In the genomic region with DNA sequence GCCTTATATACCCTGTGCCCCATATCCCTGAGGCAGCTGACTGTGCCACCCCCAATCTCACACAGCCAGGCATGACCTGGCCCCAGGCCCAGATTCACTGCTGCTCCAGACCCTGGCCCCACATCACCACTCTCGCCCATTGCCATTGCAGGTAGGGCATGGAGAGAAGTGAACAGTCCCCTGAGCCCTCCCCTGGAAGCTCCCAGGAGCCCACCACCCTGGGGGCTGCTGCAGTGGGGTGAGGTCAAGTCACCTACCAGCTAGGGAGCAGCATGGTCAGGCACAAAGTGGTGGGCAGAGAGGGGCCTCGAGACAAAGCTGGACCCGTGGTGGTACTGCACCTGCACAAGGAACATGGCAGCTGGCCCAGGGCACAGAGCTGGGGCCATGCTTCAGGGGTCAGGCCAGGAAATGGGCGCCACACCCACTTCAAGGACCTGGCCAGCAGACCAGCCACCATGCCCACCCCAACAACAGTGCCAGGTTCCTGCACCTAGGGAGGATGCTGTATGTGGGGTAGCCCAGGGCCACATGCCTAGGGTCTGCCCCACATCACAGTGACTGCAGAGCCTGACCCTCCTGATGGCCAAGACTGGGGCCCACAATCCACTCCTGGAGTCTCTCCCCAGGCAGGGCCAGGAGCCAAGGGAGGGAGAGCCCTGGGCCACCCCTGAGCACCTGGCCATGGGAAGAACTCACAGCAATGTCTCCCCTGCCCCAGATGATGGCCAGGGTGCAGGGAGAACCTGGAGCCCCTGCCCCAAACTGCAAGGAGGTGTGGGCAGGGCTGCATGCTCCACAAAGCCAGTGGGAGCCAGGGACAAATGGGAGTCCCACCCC, we compare ENCODE assay signal across 17 cellular contexts. TPM values are rescaled to one million over a fixed set of nuclear protein-coding genes. Genes with fewer than 3 reads are reported as not detected.
A peak's percentile ranks its signal among the peaks of the same experiment; 100 is the strongest.
DNase-seq lines count a peak whose midpoint lies in the region; ATAC-seq and TF ChIP-seq lines count a peak whose summit lies in the region.
"Had no signal": no experiment of that assay in that cellular context is flagged by ENCODE, and none has a peak within 500 bp of the region (broad histone marks: within the 10 kb centered on the region; RNA-seq: fewer than 3 reads in every experiment).

No MANE protein-coding gene starts in this region.

- H2BK15ac ChIP-seq in neuronal stem cell (ENCODE audit: low read length) = no peak overlapping the region

- H2BK12ac ChIP-seq in neuronal stem cell (ENCODE audit: low read length) = no peak overlapping the region

- peak overlapping the region; percentile 3 for H3K9ac ChIP-seq in neuronal stem cell (ENCODE audit: low read depth, low read length, poor library complexity)
- H3K9ac ChIP-seq: GM23248 had no signal

- H3K36me3 ChIP-seq in right atrium auricular region (no peaks in the 10 kb centered on the region), neuronal stem cell (replicated peaks in 1 of 2; ENCODE audit: control insufficient read depth in 2 of 2, insufficient read depth in 2 of 2, low read length in 2 of 2) (no peaks in the 10 kb centered on the region), upper lobe of left lung (no peaks in the 10 kb centered on the region)
- H3K36me3 ChIP-seq: HAP-1 had no signal

- H3K4me1 ChIP-seq in right cardiac atrium (ENCODE audit: control insufficient read depth, insufficient read depth, low read length) (no peaks in the 10 kb centered on the region), right atrium auricular region (no peaks in the 10 kb centered on the region), neuronal stem cell (ENCODE audit: control insufficient read depth in 2 of 2, insufficient read depth in 1 of 2, low read depth in 1 of 2, low read length in 2 of 2) (peaks cover 2 to 4% of the 10 kb centered on the region in 2 donors), upper lobe of left lung (no peaks in the 10 kb centered on the region)
- H3K4me1 ChIP-seq: A549, HAP-1 had no signal

- intact Hi-C loops in right cardiac atrium (cut with DNase I) = loop anchor here in 3 of 4 donors (10.0 kb wide), 3 partner anchors 306 to 706 kb away; no protein-coding TSS in a partner anchor

- H2AK5ac ChIP-seq in neuronal stem cell (ENCODE audit: low read depth, low read length) = peak overlapping the region; percentile 74

- no peak overlapping the region for H4K8ac ChIP-seq in neuronal stem cell (ENCODE audit: low read depth, low read length)

- no peak overlapping the region for H3K27ac ChIP-seq in right cardiac atrium (ENCODE audit: low read length)
- H3K27ac ChIP-seq in right atrium auricular region = no peak overlapping the region
- no peak overlapping the region for H3K27ac ChIP-seq in neuronal stem cell (replicated peaks; ENCODE audit: low read length)
- H3K27ac ChIP-seq in upper lobe of left lung = no peak overlapping the region
- H3K27ac ChIP-seq: 22Rv1, A549, C4-2B, GM23248 had no signal

- H4K91ac ChIP-seq in neuronal stem cell (ENCODE audit: low read depth, low read length, poor library complexity) = no peak overlapping the region

- WGBS in right cardiac atrium = 83% methylated on average over 4 of the region's 4 CpGs
- no CpG with 5 or more reads among the region's 4 CpGs for WGBS in neuronal stem cell (ENCODE audit: extremely low coverage in 2 of 2, insufficient read length in 2 of 2, insufficient replicate concordance in 1 of 2), 2 donors
- no CpG with 5 or more reads among the region's 4 CpGs for WGBS in upper lobe of left lung, 2 donors

- H3K79me1 ChIP-seq in neuronal stem cell (ENCODE audit: low read depth, low read length) = no peaks in the 10 kb centered on the region

- H2BK120ac ChIP-seq in neuronal stem cell (ENCODE audit: low read depth, low read length) = no peak overlapping the region

- no peak overlapping the region for H3K4me2 ChIP-seq in neuronal stem cell (ENCODE audit: insufficient read depth, low read length, poor library complexity, severe bottlenecking)
- H3K4me2 ChIP-seq: A549 had no signal

- H3K9me3 ChIP-seq in right cardiac atrium (ENCODE audit: control insufficient read depth, low read length) (no peaks in the 10 kb centered on the region), right atrium auricular region (no peaks in the 10 kb centered on the region), neuronal stem cell (replicated peaks in 1 of 2; ENCODE audit: control insufficient read depth in 2 of 2, insufficient read depth in 1 of 2, low read depth in 1 of 2, low read length in 2 of 2) (no peaks in the 10 kb centered on the region), upper lobe of left lung (peaks cover 0 to 7% (median 7%) of the 10 kb centered on the region in 4 donors)
- H3K9me3 ChIP-seq: A549, HAP-1 had no signal

- H2AFZ ChIP-seq in neuronal stem cell (ENCODE audit: low read length) = no peak overlapping the region
- H2AFZ ChIP-seq: GM23248 had no signal

- TF ChIP-seq CTCF in right atrium auricular region (IDR thresholded peaks at IDR 0.05) (no peak), upper lobe of left lung (IDR thresholded peaks at IDR 0.05) (no peak)

- peak overlapping the region; percentile 45 for H3K23ac ChIP-seq in neuronal stem cell (ENCODE audit: low read depth, low read length, poor library complexity)

- peak overlapping the region; percentile 47 for H3K14ac ChIP-seq in neuronal stem cell (ENCODE audit: low read length)

- DNase-seq in right cardiac atrium (peak in 1 of 3 donors; percentile 31), right atrium auricular region (ENCODE audit: low spot score) (no peak), neuronal stem cell (ENCODE audit: low spot score) (no peak), upper lobe of left lung (peak in 1 of 2 donors; percentile 48), SW 1271 (lab: John Stamatoyannopoulos, UW) (no peak), mucosa of gallbladder (ENCODE audit: low spot score) (no peak)
- DNase-seq in activated CD4-positive, alpha-beta T cell treated with anti-CD3 and anti-CD28 coated beads, Interleukin-2, amount 50 U/mL, for 48 hours = no peak
- DNase-seq: AML-193; CD4-positive, alpha-beta memory T cell; DMS153; DMS79; GDM1; GM23248 had no signal

- peak; percentile 20 to 29 for ATAC-seq in right cardiac atrium
- peak; percentile 36 to 61 for ATAC-seq in upper lobe of left lung (ENCODE audit: low FRiP score in 2 of 2)
- ATAC-seq: A549 had no signal

- no peak overlapping the region for H2BK5ac ChIP-seq in neuronal stem cell (ENCODE audit: low read length)

- peak overlapping the region; percentile 28 for H3K4ac ChIP-seq in neuronal stem cell (ENCODE audit: low read length)

- no peaks in the 10 kb centered on the region for H3K27me3 ChIP-seq in right cardiac atrium (ENCODE audit: control insufficient read depth, insufficient read depth)
- H3K27me3 ChIP-seq in right atrium auricular region = no peaks in the 10 kb centered on the region
- H3K27me3 ChIP-seq in neuronal stem cell (ENCODE audit: control insufficient read depth in 3 of 3, insufficient read depth in 3 of 3, low read depth in 1 of 3, low read length in 3 of 3) = no peaks in the 10 kb centered on the region
- no peaks in the 10 kb centered on the region for H3K27me3 ChIP-seq in upper lobe of left lung

- TF ChIP-seq POLR2A in upper lobe of left lung (IDR thresholded peaks at IDR 0.05) = no peak

- no peak overlapping the region for H3K4me3 ChIP-seq in right cardiac atrium (ENCODE audit: low read length)
- H3K4me3 ChIP-seq in right atrium auricular region = no peak overlapping the region
- peak overlapping the region in 1 of 2 donors; percentile 36 for H3K4me3 ChIP-seq in neuronal stem cell (ENCODE audit: low read length in 2 of 2)
- H3K4me3 ChIP-seq in upper lobe of left lung = no peak overlapping the region
- H3K4me3 ChIP-seq: A549, GM23248, HAP-1 had no signal

- no peak for TF ChIP-seq EP300 in upper lobe of left lung (IDR thresholded peaks at IDR 0.05)

- peak overlapping the region; percentile 57 for H3K18ac ChIP-seq in neuronal stem cell (ENCODE audit: low read length)

RNA-seq across cellular contexts. Expression of a gene that starts 58.5 kb away (rescaled TPM):
- total RNA-seq in right cardiac atrium = 10 to 100 TPM; 14.6 to 16.0 (median 15.7) TPM
- polyA plus RNA-seq in right cardiac atrium = 17.7 TPM
- total RNA-seq in right atrium auricular region = 10 to 100 TPM; 12.4 to 22.6 TPM
- 17.7 TPM for polyA plus RNA-seq in neuronal stem cell (2013, experiment 1 of 2)
- 18.1 TPM for polyA plus RNA-seq in neuronal stem cell (2013, experiment 2 of 2)
- 10 to 100 TPM; 11.3 to 22.2 (median 13.4) TPM for total RNA-seq in upper lobe of left lung
- 13.8 TPM for total RNA-seq in mucosa of gallbladder
